ENCODE assay signal across 8 cellular contexts in the genomic region with DNA sequence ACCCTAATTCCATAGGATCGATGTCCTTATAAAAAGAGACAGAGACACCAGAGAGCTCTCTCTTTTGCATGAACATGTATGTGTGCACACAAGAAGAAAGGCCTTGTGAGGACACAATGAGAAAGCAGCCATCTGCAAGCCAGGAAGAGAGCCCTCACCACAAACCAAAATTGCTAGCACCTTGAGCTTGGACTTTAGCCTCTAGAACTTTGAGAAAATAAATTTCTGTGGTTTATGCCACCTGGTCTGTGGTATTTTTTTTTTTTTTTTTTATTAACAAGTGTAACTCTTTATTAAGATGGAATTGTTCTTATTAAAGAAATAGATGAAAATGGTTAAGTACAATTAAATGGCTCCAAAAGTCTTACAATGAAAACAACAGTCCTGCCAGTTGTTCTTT.
DNase-seq lines count a peak whose midpoint lies in the region; ATAC-seq and TF ChIP-seq lines count a peak whose summit lies in the region.
"Not testable (repeated sequence)": the region's sequence is repeated elsewhere in the genome, so short reads cannot be mapped to it uniquely, and the experiment has no call there.

No MANE protein-coding gene starts in this region.

- H3K4me3 Mint-ChIP-seq in effector memory CD8-positive, alpha-beta T cell = not testable (repeated sequence)

- 0 out of 2 replicates have a peak overlapping the region, but pooled peaks have one; percentile 28 for H3K4me3 ChIP-seq in MM.1S (ENCODE audit: low read length)

- H3K36me3 ChIP-seq in MM.1S (replicated peaks; ENCODE audit: insufficient read depth, low read length) = not testable (repeated sequence)

- H3K27me3 ChIP-seq in MM.1S (replicated peaks; ENCODE audit: insufficient read depth, low read length) = not testable (repeated sequence)

- H4K20me1 ChIP-seq in MM.1S (ENCODE audit: insufficient read depth, low read length) = not testable (repeated sequence)

- H3K79me2 ChIP-seq in MM.1S (ENCODE audit: low read length) = not testable (repeated sequence)

- not testable (repeated sequence) for H3K9me3 ChIP-seq in MM.1S (replicated peaks; ENCODE audit: insufficient read depth, low read length)

- H3K27ac Mint-ChIP-seq in effector memory CD8-positive, alpha-beta T cell = not testable (repeated sequence)

- peaks cover 27% of the 10 kb centered on the region for H3K4me1 ChIP-seq in MM.1S (ENCODE audit: low read length)

- not testable (repeated sequence) for H3K4me1 Mint-ChIP-seq in effector memory CD8-positive, alpha-beta T cell (ENCODE audit: low read depth in 2 of 2)

- H3K9ac ChIP-seq in MM.1S (ENCODE audit: low read length) = peak overlapping the region; percentile 35; the same call in 1 of the 2 replicates

- peak overlapping the region; percentile 46 for H3K4me2 ChIP-seq in MM.1S (ENCODE audit: low read depth, low read length)

- not testable (repeated sequence) for H3K9me3 Mint-ChIP-seq in effector memory CD8-positive, alpha-beta T cell

- H2AFZ ChIP-seq in MM.1S (ENCODE audit: low read length) = not testable (repeated sequence)

- H3K27ac ChIP-seq in MM.1S (ENCODE audit: low read length) = peak overlapping the region; percentile 81

- ATAC-seq in GM18499 (IDR thresholded peaks at IDR 0.05; ENCODE audit: insufficient read depth, unreplicated experiment) = peak; percentile 62
- peak; percentile 88 for ATAC-seq in GM19025 (IDR thresholded peaks at IDR 0.05; ENCODE audit: low read depth, unreplicated experiment)
- ATAC-seq in GM21390 (IDR thresholded peaks at IDR 0.05; ENCODE audit: unreplicated experiment) = peak; percentile 77
- ATAC-seq in HG02610 (IDR thresholded peaks at IDR 0.05; ENCODE audit: unreplicated experiment) = peak; percentile 77
- peak; percentile 95 for ATAC-seq in HG03060 (IDR thresholded peaks at IDR 0.05; ENCODE audit: low read depth, unreplicated experiment)
- peak; percentile 92 for ATAC-seq in HG03439 (IDR thresholded peaks at IDR 0.05; ENCODE audit: unreplicated experiment)
- ATAC-seq in effector memory CD8-positive, alpha-beta T cell (replicated peaks) = peak; percentile 59

- not testable (repeated sequence) for H3K27me3 Mint-ChIP-seq in effector memory CD8-positive, alpha-beta T cell

- not testable (repeated sequence) for H3K9me2 ChIP-seq in MM.1S (replicated peaks; ENCODE audit: insufficient read depth, low read length)

- peak; percentile 96 for DNase-seq in MM.1S
- DNase-seq in effector memory CD8-positive, alpha-beta T cell = not testable (repeated sequence)

- not testable (repeated sequence) for H3K36me3 Mint-ChIP-seq in effector memory CD8-positive, alpha-beta T cell (ENCODE audit: insufficient read depth)

- TF ChIP-seq CTCF in MM.1S (IDR thresholded peaks at IDR 0.05; ENCODE audit: low read length) = not testable (repeated sequence)

- H3F3A ChIP-seq in MM.1S (ENCODE audit: insufficient read depth, low read length) = peaks cover 20% of the 10 kb centered on the region
